ENCODE assay signal across 1 cellular context in the genomic region with DNA sequence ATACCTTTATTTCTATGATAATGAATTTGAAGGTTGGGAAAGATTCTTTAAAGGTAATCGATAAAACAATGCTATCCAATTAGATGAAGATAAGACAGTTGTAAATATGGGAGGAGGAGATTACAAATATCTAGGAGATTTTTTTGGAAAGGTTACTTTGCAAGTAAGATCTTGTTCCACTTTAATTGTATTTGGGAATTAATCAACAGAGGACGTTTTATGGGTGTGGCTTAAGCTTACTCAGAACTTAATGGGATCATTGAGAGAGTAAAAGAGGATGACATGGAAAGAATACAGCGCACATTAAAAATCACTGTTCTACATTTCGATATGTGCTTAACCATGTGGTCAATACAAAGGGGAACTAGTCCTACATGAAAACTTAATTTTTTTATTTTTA.
TF ChIP-seq lines count a peak whose summit lies in the region.

No MANE protein-coding gene starts in this region.

TF ChIP-seq in A549, 52 proteins besides CTCF, POLR2A, EP300 and RAD21 (continued from another document):
- TF ChIP-seq, protein P1, sequence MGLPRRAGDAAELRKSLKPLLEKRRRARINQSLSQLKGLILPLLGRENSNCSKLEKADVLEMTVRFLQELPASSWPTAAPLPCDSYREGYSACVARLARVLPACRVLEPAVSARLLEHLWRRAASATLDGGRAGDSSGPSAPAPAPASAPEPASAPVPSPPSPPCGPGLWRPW (IDR thresholded peaks at IDR 0.05): no peak
- no peak for TF ChIP-seq CBX8 (IDR thresholded peaks at IDR 0.05)
- TF ChIP-seq, protein P2, sequence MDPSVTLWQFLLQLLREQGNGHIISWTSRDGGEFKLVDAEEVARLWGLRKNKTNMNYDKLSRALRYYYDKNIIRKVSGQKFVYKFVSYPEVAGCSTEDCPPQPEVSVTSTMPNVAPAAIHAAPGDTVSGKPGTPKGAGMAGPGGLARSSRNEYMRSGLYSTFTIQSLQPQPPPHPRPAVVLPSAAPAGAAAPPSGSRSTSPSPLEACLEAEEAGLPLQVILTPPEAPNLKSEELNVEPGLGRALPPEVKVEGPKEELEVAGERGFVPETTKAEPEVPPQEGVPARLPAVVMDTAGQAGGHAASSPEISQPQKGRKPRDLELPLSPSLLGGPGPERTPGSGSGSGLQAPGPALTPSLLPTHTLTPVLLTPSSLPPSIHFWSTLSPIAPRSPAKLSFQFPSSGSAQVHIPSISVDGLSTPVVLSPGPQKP (IDR thresholded peaks at IDR 0.05; ENCODE audit: low read depth, low read length): no peak
- TF ChIP-seq FOSB (CRISPR knock-in tag; IDR thresholded peaks at IDR 0.05): no peak
- no peak for TF ChIP-seq RARB (CRISPR knock-in tag; IDR thresholded peaks at IDR 0.05)
- no peak for TF ChIP-seq HOXB5 (CRISPR knock-in tag; IDR thresholded peaks at IDR 0.05)
- no peak for TF ChIP-seq KDM5A (IDR thresholded peaks at IDR 0.05)
- no peak for TF ChIP-seq TFCP2L1 (CRISPR knock-in tag; IDR thresholded peaks at IDR 0.05)
